Comparison of ENCODE assay signal across 1 cellular context in the genomic region with DNA sequence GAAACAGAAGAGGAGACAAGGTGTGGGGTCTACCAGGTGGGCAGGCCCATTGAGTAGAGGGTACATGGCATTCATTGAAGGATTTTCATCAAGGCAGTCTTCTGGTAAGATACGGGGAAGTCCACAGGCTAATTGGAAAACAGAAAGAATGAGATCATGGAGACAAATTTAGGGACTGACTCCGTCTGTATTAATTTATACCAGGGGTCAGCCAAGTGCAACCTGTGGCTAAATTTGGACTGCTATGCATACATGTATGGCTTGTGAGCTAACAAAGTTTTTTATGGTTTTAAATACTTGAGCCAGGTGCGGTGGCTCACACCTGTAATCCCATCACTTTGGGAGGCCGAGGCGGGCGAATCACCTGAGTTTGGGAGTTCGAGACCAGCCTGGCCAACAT.
TF ChIP-seq lines count a peak whose summit lies in the region.

No MANE protein-coding gene starts in this region.

TF ChIP-seq in GM23338, 12 proteins besides CTCF, POLR2A, EP300 and RAD21 (continued from another document):
- TF ChIP-seq, protein P1, sequence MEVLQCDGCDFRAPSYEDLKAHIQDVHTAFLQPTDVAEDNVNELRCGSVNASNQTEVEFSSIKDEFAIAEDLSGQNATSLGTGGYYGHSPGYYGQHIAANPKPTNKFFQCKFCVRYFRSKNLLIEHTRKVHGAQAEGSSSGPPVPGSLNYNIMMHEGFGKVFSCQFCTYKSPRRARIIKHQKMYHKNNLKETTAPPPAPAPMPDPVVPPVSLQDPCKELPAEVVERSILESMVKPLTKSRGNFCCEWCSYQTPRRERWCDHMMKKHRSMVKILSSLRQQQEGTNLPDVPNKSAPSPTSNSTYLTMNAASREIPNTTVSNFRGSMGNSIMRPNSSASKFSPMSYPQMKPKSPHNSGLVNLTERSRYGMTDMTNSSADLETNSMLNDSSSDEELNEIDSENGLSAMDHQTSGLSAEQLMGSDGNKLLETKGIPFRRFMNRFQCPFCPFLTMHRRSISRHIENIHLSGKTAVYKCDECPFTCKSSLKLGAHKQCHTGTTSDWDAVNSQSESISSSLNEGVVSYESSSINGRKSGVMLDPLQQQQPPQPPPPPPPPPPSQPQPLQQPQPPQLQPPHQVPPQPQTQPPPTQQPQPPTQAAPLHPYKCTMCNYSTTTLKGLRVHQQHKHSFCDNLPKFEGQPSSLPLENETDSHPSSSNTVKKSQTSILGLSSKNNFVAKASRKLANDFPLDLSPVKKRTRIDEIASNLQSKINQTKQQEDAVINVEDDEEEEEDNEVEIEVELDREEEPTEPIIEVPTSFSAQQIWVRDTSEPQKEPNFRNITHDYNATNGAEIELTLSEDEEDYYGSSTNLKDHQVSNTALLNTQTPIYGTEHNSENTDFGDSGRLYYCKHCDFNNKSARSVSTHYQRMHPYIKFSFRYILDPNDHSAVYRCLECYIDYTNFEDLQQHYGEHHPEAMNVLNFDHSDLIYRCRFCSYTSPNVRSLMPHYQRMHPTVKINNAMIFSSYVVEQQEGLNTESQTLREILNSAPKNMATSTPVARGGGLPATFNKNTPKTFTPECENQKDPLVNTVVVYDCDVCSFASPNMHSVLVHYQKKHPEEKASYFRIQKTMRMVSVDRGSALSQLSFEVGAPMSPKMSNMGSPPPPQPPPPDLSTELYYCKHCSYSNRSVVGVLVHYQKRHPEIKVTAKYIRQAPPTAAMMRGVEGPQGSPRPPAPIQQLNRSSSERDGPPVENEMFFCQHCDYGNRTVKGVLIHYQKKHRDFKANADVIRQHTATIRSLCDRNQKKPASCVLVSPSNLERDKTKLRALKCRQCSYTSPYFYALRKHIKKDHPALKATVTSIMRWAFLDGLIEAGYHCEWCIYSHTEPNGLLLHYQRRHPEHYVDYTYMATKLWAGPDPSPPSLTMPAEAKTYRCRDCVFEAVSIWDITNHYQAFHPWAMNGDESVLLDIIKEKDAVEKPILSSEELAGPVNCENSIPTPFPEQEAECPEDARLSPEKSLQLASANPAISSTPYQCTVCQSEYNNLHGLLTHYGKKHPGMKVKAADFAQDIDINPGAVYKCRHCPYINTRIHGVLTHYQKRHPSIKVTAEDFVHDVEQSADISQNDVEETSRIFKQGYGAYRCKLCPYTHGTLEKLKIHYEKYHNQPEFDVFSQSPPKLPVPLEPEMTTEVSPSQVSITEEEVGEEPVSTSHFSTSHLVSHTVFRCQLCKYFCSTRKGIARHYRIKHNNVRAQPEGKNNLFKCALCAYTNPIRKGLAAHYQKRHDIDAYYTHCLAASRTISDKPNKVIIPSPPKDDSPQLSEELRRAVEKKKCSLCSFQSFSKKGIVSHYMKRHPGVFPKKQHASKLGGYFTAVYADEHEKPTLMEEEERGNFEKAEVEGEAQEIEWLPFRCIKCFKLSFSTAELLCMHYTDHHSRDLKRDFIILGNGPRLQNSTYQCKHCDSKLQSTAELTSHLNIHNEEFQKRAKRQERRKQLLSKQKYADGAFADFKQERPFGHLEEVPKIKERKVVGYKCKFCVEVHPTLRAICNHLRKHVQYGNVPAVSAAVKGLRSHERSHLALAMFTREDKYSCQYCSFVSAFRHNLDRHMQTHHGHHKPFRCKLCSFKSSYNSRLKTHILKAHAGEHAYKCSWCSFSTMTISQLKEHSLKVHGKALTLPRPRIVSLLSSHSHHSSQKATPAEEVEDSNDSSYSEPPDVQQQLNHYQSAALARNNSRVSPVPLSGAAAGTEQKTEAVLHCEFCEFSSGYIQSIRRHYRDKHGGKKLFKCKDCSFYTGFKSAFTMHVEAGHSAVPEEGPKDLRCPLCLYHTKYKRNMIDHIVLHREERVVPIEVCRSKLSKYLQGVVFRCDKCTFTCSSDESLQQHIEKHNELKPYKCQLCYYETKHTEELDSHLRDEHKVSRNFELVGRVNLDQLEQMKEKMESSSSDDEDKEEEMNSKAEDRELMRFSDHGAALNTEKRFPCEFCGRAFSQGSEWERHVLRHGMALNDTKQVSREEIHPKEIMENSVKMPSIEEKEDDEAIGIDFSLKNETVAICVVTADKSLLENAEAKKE (CRISPR knock-in tag; IDR thresholded peaks at IDR 0.05): no peak
- TF ChIP-seq ETS1 (IDR thresholded peaks at IDR 0.05): no peak
- no peak for TF ChIP-seq STAT1 (IDR thresholded peaks at IDR 0.05; ENCODE audit: unreplicated experiment)
- TF ChIP-seq EZH2 (IDR thresholded peaks at IDR 0.05; ENCODE audit: low read depth, unreplicated experiment): no peak
- TF ChIP-seq ZNF114 (CRISPR knock-in tag; IDR thresholded peaks at IDR 0.05): no peak
- TF ChIP-seq JUNB (IDR thresholded peaks at IDR 0.05; ENCODE audit: unreplicated experiment): no peak
- no peak for TF ChIP-seq ZNF331 (CRISPR knock-in tag; IDR thresholded peaks at IDR 0.05; ENCODE audit: low read depth)
